In the genomic region with DNA sequence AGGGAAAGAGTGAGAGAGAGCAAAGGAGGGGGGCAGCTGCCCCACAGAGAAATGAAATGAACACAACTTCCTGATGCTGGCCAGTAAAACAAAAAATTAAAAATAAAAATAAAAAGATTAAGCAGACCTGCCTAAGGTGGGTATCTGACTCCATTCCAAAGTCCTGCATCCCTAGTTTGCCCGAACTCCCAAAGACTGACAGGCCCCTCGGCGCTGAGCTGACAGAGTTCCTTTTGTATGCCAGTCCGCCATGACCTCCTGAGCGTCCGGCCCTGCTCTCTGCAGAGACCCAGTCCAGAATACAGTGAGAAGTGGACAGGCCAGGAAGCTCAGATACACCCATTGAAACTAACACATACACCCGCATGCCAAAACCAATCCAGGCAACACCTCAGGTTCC, we compare ENCODE assay signal across 29 cellular contexts. TPM values are rescaled to one million over a fixed set of nuclear protein-coding genes. Genes with fewer than 3 reads are reported as not detected.
"Had no signal": no experiment of that assay in that cellular context is flagged by ENCODE, and none has a peak within 500 bp of the region (broad histone marks: within the 10 kb centered on the region; RNA-seq: fewer than 3 reads in every experiment).

No MANE protein-coding gene starts in this region.

- H3K4me1 ChIP-seq: esophagus muscularis mucosa, gastrocnemius medialis had no signal

- H3K36me3 ChIP-seq: ascending aorta, brain microvascular endothelial cell, esophagus muscularis mucosa, gastrocnemius medialis had no signal

- DNase-seq: activated CD4-positive, alpha-beta memory T cell treated with anti-CD3 and anti-CD28 coated beads, Interleukin-2, amount 10 ng/mL, durations not matched to agents 7 days and 5 days; activated CD4-positive, alpha-beta T cell treated with anti-CD3 and anti-CD28 coated beads for 1 hour; activated CD4-positive, alpha-beta T cell treated with anti-CD3 and anti-CD28 coated beads for 4 hours; activated CD4-positive, alpha-beta T cell treated with anti-CD3 and anti-CD28 coated beads, Interleukin-2, amount 10 ng/mL, durations not matched to agents 7 days and 5 days; activated CD4-positive, alpha-beta T cell treated with anti-CD3 and anti-CD28 coated beads, Interleukin-2, amount 50 U/mL, for 4 hours; activated CD8-positive, alpha-beta memory T cell treated with anti-CD3 and anti-CD28 coated beads, Interleukin-2, amount 50 U/mL, for 48 hours; activated gamma-delta T cell; activated naive CD4-positive, alpha-beta T cell; activated naive CD4-positive, alpha-beta T cell treated with anti-CD3 and anti-CD28 coated beads, Interleukin-2, amount 10 ng/mL, durations not matched to agents 7 days and 5 days; activated naive CD8-positive, alpha-beta T cell treated with anti-CD3 and anti-CD28 coated beads, Interleukin-2, amount 10 ng/mL, durations not matched to agents 7 days and 5 days; activated T-cell treated with anti-CD3 and anti-CD28 coated beads for 4 hours; activated T-cell treated with anti-CD3 and anti-CD28 coated beads, Interleukin-2, amount 50 U/mL, for 24 hours; activated T-cell treated with anti-CD3 and anti-CD28 coated beads, Interleukin-2, amount 50 U/mL, for 72 hours; brain microvascular endothelial cell; cortex of kidney; dermis blood vessel endothelial cell; effector CD4-positive, alpha-beta T cell; effector memory CD8-positive, alpha-beta T cell; erythroblast; foreskin keratinocyte; gastrocnemius medialis; glutamatergic neuron; T-helper 1 cell; T-helper 17 cell had no signal

- H3K4me3 Mint-ChIP-seq: activated CD4-positive, alpha-beta memory T cell treated with anti-CD3 and anti-CD28 coated beads, Interleukin-2, amount 10 ng/mL, durations not matched to agents 7 days and 5 days; activated CD4-positive, alpha-beta T cell treated with anti-CD3 and anti-CD28 coated beads, Interleukin-2, amount 10 ng/mL, durations not matched to agents 7 days and 5 days; activated naive CD4-positive, alpha-beta T cell treated with anti-CD3 and anti-CD28 coated beads, Interleukin-2, amount 10 ng/mL, durations not matched to agents 7 days and 5 days; activated naive CD8-positive, alpha-beta T cell treated with anti-CD3 and anti-CD28 coated beads, Interleukin-2, amount 10 ng/mL, durations not matched to agents 7 days and 5 days; activated T-cell treated with anti-CD3 and anti-CD28 coated beads, Interleukin-2, amount 50 U/mL, for 24 hours; activated T-cell treated with anti-CD3 and anti-CD28 coated beads, Interleukin-2, amount 50 U/mL, for 72 hours; central memory CD8-positive, alpha-beta T cell; effector memory CD8-positive, alpha-beta T cell; T-helper 17 cell had no signal

- H3K27me3 ChIP-seq: ascending aorta, brain microvascular endothelial cell, foreskin keratinocyte had no signal

- H3K4me1 Mint-ChIP-seq: activated CD4-positive, alpha-beta memory T cell treated with anti-CD3 and anti-CD28 coated beads, Interleukin-2, amount 10 ng/mL, durations not matched to agents 7 days and 5 days; activated CD4-positive, alpha-beta T cell treated with anti-CD3 and anti-CD28 coated beads, Interleukin-2, amount 10 ng/mL, durations not matched to agents 7 days and 5 days; activated naive CD4-positive, alpha-beta T cell treated with anti-CD3 and anti-CD28 coated beads, Interleukin-2, amount 10 ng/mL, durations not matched to agents 7 days and 5 days; activated naive CD8-positive, alpha-beta T cell treated with anti-CD3 and anti-CD28 coated beads, Interleukin-2, amount 10 ng/mL, durations not matched to agents 7 days and 5 days; central memory CD8-positive, alpha-beta T cell had no signal

- ATAC-seq: activated naive CD4-positive, alpha-beta T cell treated with anti-CD3 and anti-CD28 coated beads, Interleukin-2, amount 50 U/mL, for 72 hours; activated T-cell treated with anti-CD3 and anti-CD28 coated beads, Interleukin-2, amount 50 U/mL, for 72 hours; effector memory CD8-positive, alpha-beta T cell; foreskin keratinocyte; gastrocnemius medialis; T-helper 17 cell had no signal

- H3K4me3 ChIP-seq: ascending aorta, esophagus muscularis mucosa, gastrocnemius medialis had no signal

- H3K27ac Mint-ChIP-seq: activated CD4-positive, alpha-beta memory T cell treated with anti-CD3 and anti-CD28 coated beads, Interleukin-2, amount 10 ng/mL, durations not matched to agents 7 days and 5 days; activated CD4-positive, alpha-beta T cell treated with anti-CD3 and anti-CD28 coated beads, Interleukin-2, amount 10 ng/mL, durations not matched to agents 7 days and 5 days; activated naive CD4-positive, alpha-beta T cell treated with anti-CD3 and anti-CD28 coated beads, Interleukin-2, amount 10 ng/mL, durations not matched to agents 7 days and 5 days; activated naive CD4-positive, alpha-beta T cell treated with anti-CD3 and anti-CD28 coated beads, Interleukin-2, amount 50 U/mL, for 72 hours; activated naive CD8-positive, alpha-beta T cell treated with anti-CD3 and anti-CD28 coated beads, Interleukin-2, amount 10 ng/mL, durations not matched to agents 7 days and 5 days; activated T-cell treated with anti-CD3 and anti-CD28 coated beads, Interleukin-2, amount 50 U/mL, for 24 hours; activated T-cell treated with anti-CD3 and anti-CD28 coated beads, Interleukin-2, amount 50 U/mL, for 72 hours; effector memory CD8-positive, alpha-beta T cell; T-helper 17 cell had no signal

- H3K27ac ChIP-seq: ascending aorta, brain microvascular endothelial cell, esophagus muscularis mucosa, foreskin keratinocyte, gastrocnemius medialis had no signal

- H3K9me3 ChIP-seq: ascending aorta, esophagus muscularis mucosa, gastrocnemius medialis had no signal

- H3K9me3 Mint-ChIP-seq: activated CD4-positive, alpha-beta memory T cell treated with anti-CD3 and anti-CD28 coated beads, Interleukin-2, amount 10 ng/mL, durations not matched to agents 7 days and 5 days; activated CD4-positive, alpha-beta T cell treated with anti-CD3 and anti-CD28 coated beads, Interleukin-2, amount 10 ng/mL, durations not matched to agents 7 days and 5 days; activated naive CD4-positive, alpha-beta T cell treated with anti-CD3 and anti-CD28 coated beads, Interleukin-2, amount 10 ng/mL, durations not matched to agents 7 days and 5 days; activated naive CD4-positive, alpha-beta T cell treated with anti-CD3 and anti-CD28 coated beads, Interleukin-2, amount 50 U/mL, for 72 hours; activated naive CD8-positive, alpha-beta T cell treated with anti-CD3 and anti-CD28 coated beads, Interleukin-2, amount 10 ng/mL, durations not matched to agents 7 days and 5 days; activated T-cell treated with anti-CD3 and anti-CD28 coated beads, Interleukin-2, amount 50 U/mL, for 24 hours; activated T-cell treated with anti-CD3 and anti-CD28 coated beads, Interleukin-2, amount 50 U/mL, for 72 hours; central memory CD8-positive, alpha-beta T cell; effector memory CD8-positive, alpha-beta T cell had no signal

- H3K36me3 Mint-ChIP-seq: activated naive CD4-positive, alpha-beta T cell treated with anti-CD3 and anti-CD28 coated beads, Interleukin-2, amount 10 ng/mL, durations not matched to agents 7 days and 5 days; activated naive CD4-positive, alpha-beta T cell treated with anti-CD3 and anti-CD28 coated beads, Interleukin-2, amount 50 U/mL, for 72 hours; activated naive CD8-positive, alpha-beta T cell treated with anti-CD3 and anti-CD28 coated beads, Interleukin-2, amount 10 ng/mL, durations not matched to agents 7 days and 5 days had no signal

RNA-seq across cellular contexts. Expression of gene IL17RB, which starts 55.1 kb away (rescaled TPM):
- total RNA-seq: ascending aorta, bronchial epithelial cell, dermis blood vessel endothelial cell, foreskin keratinocyte had no signal
- polyA plus RNA-seq: foreskin keratinocyte had no signal
